Comparison of ENCODE assay signal across 8 cellular contexts in genomic region chr15:68053997-68054657, GRCh38. TPM values are rescaled to one million over a fixed set of nuclear protein-coding genes. Genes with fewer than 3 reads are reported as not detected.
A peak's percentile ranks its signal among the peaks of the same experiment; 100 is the strongest.
DNase-seq lines count a peak whose midpoint lies in the region; ATAC-seq and TF ChIP-seq lines count a peak whose summit lies in the region.

Gene PIAS1 (plus strand): TSS chr15:68054315. CDS start chr15:68054327, 12 bp downstream.

- TF ChIP-seq CTCF in hepatocyte (IDR thresholded peaks at IDR 0.05; ENCODE audit: poor library complexity) = peak; percentile 4

- H3K36me3 ChIP-seq in hepatocyte (replicated peaks; ENCODE audit: insufficient read depth, low read depth) (no peaks in the 10 kb centered on the region), aorta (ENCODE audit: control insufficient read depth in 1 of 2, insufficient read depth in 2 of 2, low read length in 1 of 2) (no peaks in the 10 kb centered on the region)

- H2AFZ ChIP-seq in hepatocyte = peak within 1 kb of the TSS; percentile 64

- intact Hi-C loops in aorta (cut with DNase I) = loop anchor here (1.0 to 10.0 kb wide), 5 partner anchors 87 to 214 kb away; partner anchors contain the start of gene RNU6-1 (in 1 of the 2)

- H3K9me3 ChIP-seq in hepatocyte (ENCODE audit: low read depth) = no peaks in the 10 kb centered on the region
- H3K9me3 ChIP-seq in aorta (ENCODE audit: control insufficient read depth, low read length) = no peaks in the 10 kb centered on the region

- H3K4me1 ChIP-seq in hepatocyte (ENCODE audit: insufficient read depth) = peaks cover 8% of the 10 kb centered on the region
- peaks cover 0 to 3% of the 10 kb centered on the region in 2 donors for H3K4me1 ChIP-seq in aorta (ENCODE audit: control insufficient read depth in 1 of 2, insufficient read depth in 2 of 2, low read length in 2 of 2)

- peaks cover 33% of the 10 kb centered on the region for H4K20me1 ChIP-seq in hepatocyte (ENCODE audit: insufficient read depth, poor library complexity, severe bottlenecking)

- WGBS in hepatocyte (ENCODE audit: low lambda C conversion rate, missing lambda C conversion rate) = 1% methylated on average over 17 of the region's 64 CpGs
- 0 to 1% methylated on average over 55 to 64 of the region's 64 CpGs for WGBS in aorta, 2 donors

- DNase-seq in NCI-H2081 (lab: John Stamatoyannopoulos, UW) (peak; percentile 91 to 92), T-helper 9 cell (peak; percentile 91), astrocyte of the hippocampus (ENCODE audit: low read depth, low spot score) (peak; percentile 97), hepatocyte (ENCODE audit: low spot score) (peak; percentile 98), renal cortical epithelial cell (ENCODE audit: low read depth) (peak; percentile 68), aorta (peak; percentile 96 to 98)

- H3K9me2 ChIP-seq in hepatocyte (replicated peaks; ENCODE audit: insufficient read depth) = no peaks in the 10 kb centered on the region

- peak within 1 kb of the TSS; percentile 88 for H3K4me3 ChIP-seq in hepatocyte
- H3K4me3 ChIP-seq in aorta (ENCODE audit: low read length in 2 of 2) = peak within 1 kb of the TSS; percentile 67 to 98

- H3K27ac ChIP-seq in hepatocyte (peak within 1 kb of the TSS; percentile 98), aorta (ENCODE audit: low read depth in 1 of 2, low read length in 2 of 2) (no peak within 1 kb of the TSS)

- H3K79me2 ChIP-seq in hepatocyte = peaks cover 48% of the 10 kb centered on the region

- ATAC-seq in GM18511 (IDR thresholded peaks at IDR 0.05; ENCODE audit: unreplicated experiment) (peak; percentile 79), HG03025 (IDR thresholded peaks at IDR 0.05; ENCODE audit: low FRiP score, unreplicated experiment) (peak; percentile 79), aorta (ENCODE audit: low FRiP score) (peak; percentile 97)

- peak within 1 kb of the TSS; percentile 92 for H3K4me2 ChIP-seq in hepatocyte

- H3K27me3 ChIP-seq in hepatocyte (no peaks in the 10 kb centered on the region), aorta (ENCODE audit: control insufficient read depth in 1 of 2, insufficient read depth in 2 of 2, low read length in 1 of 2) (no peaks in the 10 kb centered on the region)

RNA-seq across cellular contexts. Expression of gene PIAS1, which starts in this region (rescaled TPM):
- total RNA-seq in hepatocyte (22.6 and 31.3 TPM in 2 replicates), renal cortical epithelial cell (5.4 and 16.6 TPM in 2 replicates), aorta (10 to 100 TPM; 43.6 to 62.9 TPM)
- polyA plus RNA-seq in hepatocyte (45.4 and 66.8 TPM in 2 replicates), aorta (10 to 100 TPM in 1 of 2 donors, 1 to 10 TPM in 1; 7.0 to 13.4 TPM)
